18 cellular contexts compared by ENCODE assay signal in genomic region chr12:132485619-132486018, GRCh38.
"Had no signal": no experiment of that assay in that cellular context is flagged by ENCODE, and none has a peak within 500 bp of the region (broad histone marks: within the 10 kb centered on the region; RNA-seq: fewer than 3 reads in every experiment).

No MANE protein-coding gene starts in this region.

- H3K36me3 ChIP-seq: brain microvascular endothelial cell, colonic mucosa, left ventricle myocardium inferior, neutrophil, pancreas, sigmoid colon, upper lobe of right lung had no signal

- DNase-seq: activated CD4-positive, alpha-beta memory T cell treated with anti-CD3 and anti-CD28 coated beads for 36 hours; activated naive CD4-positive, alpha-beta T cell treated with anti-CD3 and anti-CD28 coated beads for 36 hours; activated T-cell treated with anti-CD3 and anti-CD28 coated beads, Interleukin-2, amount 50 U/mL, for 1 hour; brain microvascular endothelial cell; central memory CD4-positive, alpha-beta T cell; colonic mucosa; foreskin melanocyte; hypothalamus; islet precursor cell; left ventricle myocardium inferior; mammary epithelial cell; sigmoid colon; stimulated activated CD4-positive, alpha-beta T cell treated with anti-CD3 and anti-CD28 coated beads, Interleukin-4, amount 100 ng/mL, for 4 hours; stimulated activated naive CD4-positive, alpha-beta T cell; upper lobe of right lung had no signal

- H3K4me3 ChIP-seq: colonic mucosa, left ventricle myocardium inferior, pancreas, sigmoid colon, upper lobe of right lung had no signal

- H3K27me3 Mint-ChIP-seq: activated CD4-positive, alpha-beta memory T cell treated with anti-CD3 and anti-CD28 coated beads for 36 hours had no signal

- H3K9me3 Mint-ChIP-seq: activated CD4-positive, alpha-beta memory T cell treated with anti-CD3 and anti-CD28 coated beads for 36 hours; activated naive CD4-positive, alpha-beta T cell treated with anti-CD3 and anti-CD28 coated beads for 36 hours; T-helper 2 cell treated with Interferon-gamma antibody and Interleukin-4, amounts not matched to agents 5 μg/mL and 100 μg/mL, for 36 hours had no signal

- ATAC-seq: pancreas, upper lobe of right lung had no signal

- H3K36me3 Mint-ChIP-seq: activated CD4-positive, alpha-beta memory T cell treated with anti-CD3 and anti-CD28 coated beads for 36 hours had no signal

- H3K9me3 ChIP-seq: colonic mucosa, left ventricle myocardium inferior, neutrophil, pancreas, sigmoid colon, upper lobe of right lung had no signal

- H3K4me1 ChIP-seq: colonic mucosa, pancreas had no signal

- H3K27ac Mint-ChIP-seq: activated CD4-positive, alpha-beta memory T cell treated with anti-CD3 and anti-CD28 coated beads for 36 hours; activated naive CD4-positive, alpha-beta T cell treated with anti-CD3 and anti-CD28 coated beads for 36 hours had no signal

- H3K27me3 ChIP-seq: colonic mucosa, pancreas, upper lobe of right lung had no signal

- H3K27ac ChIP-seq: brain microvascular endothelial cell, colonic mucosa, left ventricle myocardium inferior, neutrophil, pancreas, sigmoid colon, upper lobe of right lung had no signal

- H3K4me3 Mint-ChIP-seq: activated CD4-positive, alpha-beta memory T cell treated with anti-CD3 and anti-CD28 coated beads for 36 hours; activated naive CD4-positive, alpha-beta T cell treated with anti-CD3 and anti-CD28 coated beads for 36 hours had no signal
